1 cellular context compared by ENCODE assay signal in the genomic region with DNA sequence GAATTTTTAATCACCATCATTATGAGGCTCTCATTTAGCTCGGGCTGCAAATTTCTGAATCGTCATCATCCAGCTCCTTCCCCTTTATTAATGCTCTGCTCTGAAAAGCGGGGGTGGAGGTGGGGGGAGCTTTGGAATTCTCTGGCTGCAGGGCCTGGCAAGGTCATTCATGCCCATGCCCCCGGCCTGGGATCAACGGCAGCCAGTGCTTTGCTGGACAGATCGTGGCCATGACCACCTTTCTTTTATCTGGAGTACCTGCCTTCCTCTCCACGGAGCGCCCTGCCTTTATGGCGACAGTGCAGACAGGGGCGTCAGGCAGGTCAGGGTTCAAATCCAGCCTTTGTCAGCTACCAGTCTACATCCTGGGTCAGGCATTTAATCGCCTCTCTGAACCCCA.
TF ChIP-seq lines count a peak whose summit lies in the region.

No MANE protein-coding gene starts in this region.

TF ChIP-seq in HepG2, 621 proteins besides CTCF, POLR2A, EP300 and RAD21 (continued from another document):
- TF ChIP-seq, protein P1, sequence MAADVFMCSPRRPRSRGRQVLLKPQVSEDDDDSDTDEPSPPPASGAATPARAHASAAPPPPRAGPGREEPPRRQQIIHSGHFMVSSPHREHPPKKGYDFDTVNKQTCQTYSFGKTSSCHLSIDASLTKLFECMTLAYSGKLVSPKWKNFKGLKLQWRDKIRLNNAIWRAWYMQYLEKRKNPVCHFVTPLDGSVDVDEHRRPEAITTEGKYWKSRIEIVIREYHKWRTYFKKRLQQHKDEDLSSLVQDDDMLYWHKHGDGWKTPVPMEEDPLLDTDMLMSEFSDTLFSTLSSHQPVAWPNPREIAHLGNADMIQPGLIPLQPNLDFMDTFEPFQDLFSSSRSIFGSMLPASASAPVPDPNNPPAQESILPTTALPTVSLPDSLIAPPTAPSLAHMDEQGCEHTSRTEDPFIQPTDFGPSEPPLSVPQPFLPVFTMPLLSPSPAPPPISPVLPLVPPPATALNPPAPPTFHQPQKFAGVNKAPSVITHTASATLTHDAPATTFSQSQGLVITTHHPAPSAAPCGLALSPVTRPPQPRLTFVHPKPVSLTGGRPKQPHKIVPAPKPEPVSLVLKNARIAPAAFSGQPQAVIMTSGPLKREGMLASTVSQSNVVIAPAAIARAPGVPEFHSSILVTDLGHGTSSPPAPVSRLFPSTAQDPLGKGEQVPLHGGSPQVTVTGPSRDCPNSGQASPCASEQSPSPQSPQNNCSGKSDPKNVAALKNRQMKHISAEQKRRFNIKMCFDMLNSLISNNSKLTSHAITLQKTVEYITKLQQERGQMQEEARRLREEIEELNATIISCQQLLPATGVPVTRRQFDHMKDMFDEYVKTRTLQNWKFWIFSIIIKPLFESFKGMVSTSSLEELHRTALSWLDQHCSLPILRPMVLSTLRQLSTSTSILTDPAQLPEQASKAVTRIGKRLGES (CRISPR knock-in tag; IDR thresholded peaks at IDR 0.05; ENCODE audit: borderline replicate concordance) = no peak
- 0 out of 2 replicates have a peak, but pooled peaks have one; percentile 65 for TF ChIP-seq ZNF468 (CRISPR knock-in tag; IDR thresholded peaks at IDR 0.05)
- TF ChIP-seq ZNF83 (CRISPR knock-in tag; IDR thresholded peaks at IDR 0.05; ENCODE audit: borderline replicate concordance) = no peak
- TF ChIP-seq ZKSCAN8 (CRISPR knock-in tag; IDR thresholded peaks at IDR 0.05; ENCODE audit: borderline replicate concordance) = no peak
- peak; percentile 4; the same call in 1 of the 2 replicates for TF ChIP-seq PHF21A (CRISPR knock-in tag; IDR thresholded peaks at IDR 0.05)
- TF ChIP-seq ZNF619 (CRISPR knock-in tag; IDR thresholded peaks at IDR 0.05) = 0 out of 2 replicates have a peak, but pooled peaks have one; percentile 9
- TF ChIP-seq, protein P2, sequence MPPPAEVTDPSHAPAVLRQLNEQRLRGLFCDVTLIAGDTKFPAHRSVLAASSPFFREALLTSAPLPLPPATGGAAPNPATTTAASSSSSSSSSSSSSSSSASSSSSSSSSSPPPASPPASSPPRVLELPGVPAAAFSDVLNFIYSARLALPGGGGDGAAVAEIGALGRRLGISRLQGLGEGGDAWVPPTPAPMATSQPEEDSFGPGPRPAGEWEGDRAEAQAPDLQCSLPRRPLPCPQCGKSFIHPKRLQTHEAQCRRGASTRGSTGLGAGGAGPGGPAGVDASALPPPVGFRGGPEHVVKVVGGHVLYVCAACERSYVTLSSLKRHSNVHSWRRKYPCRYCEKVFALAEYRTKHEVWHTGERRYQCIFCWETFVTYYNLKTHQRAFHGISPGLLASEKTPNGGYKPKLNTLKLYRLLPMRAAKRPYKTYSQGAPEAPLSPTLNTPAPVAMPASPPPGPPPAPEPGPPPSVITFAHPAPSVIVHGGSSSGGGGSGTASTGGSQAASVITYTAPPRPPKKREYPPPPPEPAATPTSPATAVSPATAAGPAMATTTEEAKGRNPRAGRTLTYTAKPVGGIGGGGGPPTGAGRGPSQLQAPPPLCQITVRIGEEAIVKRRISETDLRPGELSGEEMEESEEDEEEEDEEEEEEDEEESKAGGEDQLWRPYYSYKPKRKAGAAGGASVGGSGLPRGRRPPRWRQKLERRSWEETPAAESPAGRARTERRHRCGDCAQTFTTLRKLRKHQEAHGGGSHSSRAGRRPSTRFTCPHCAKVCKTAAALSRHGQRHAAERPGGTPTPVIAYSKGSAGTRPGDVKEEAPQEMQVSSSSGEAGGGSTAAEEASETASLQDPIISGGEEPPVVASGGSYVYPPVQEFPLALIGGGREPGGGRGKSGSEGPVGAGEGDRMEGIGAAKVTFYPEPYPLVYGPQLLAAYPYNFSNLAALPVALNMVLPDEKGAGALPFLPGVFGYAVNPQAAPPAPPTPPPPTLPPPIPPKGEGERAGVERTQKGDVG (CRISPR knock-in tag; IDR thresholded peaks at IDR 0.05; ENCODE audit: borderline replicate concordance) = 0 out of 2 replicates have a peak, but pooled peaks have one; percentile 6
- no peak for TF ChIP-seq HNF4A (CRISPR knock-in tag; IDR thresholded peaks at IDR 0.05)
- no peak for TF ChIP-seq TP53 (CRISPR knock-in tag; conservative IDR thresholded peaks at IDR 0.05)
- TF ChIP-seq, protein P3, sequence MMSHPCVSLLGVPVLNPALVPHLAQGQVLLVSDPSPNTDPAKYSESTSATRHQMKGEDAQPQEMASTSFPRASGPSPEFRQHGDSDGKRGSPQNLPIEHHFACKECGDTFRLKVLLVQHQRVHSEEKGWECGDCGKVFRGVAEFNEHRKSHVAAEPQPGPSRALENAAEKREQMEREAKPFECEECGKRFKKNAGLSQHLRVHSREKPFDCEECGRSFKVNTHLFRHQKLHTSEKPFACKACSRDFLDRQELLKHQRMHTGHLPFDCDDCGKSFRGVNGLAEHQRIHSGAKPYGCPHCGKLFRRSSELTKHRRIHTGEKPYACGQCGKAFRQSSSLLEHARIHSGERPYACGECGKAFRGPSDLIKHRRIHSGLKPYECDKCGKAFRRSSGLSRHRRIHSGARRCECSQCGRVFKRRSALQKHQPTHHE (CRISPR knock-in tag; IDR thresholded peaks at IDR 0.05; ENCODE audit: borderline replicate concordance) = no peak
- TF ChIP-seq CHD4 (IDR thresholded peaks at IDR 0.05; ENCODE audit: borderline replicate concordance, low read length) = 0 out of 2 replicates have a peak, but pooled peaks have one; percentile 20
